In the genomic region with DNA sequence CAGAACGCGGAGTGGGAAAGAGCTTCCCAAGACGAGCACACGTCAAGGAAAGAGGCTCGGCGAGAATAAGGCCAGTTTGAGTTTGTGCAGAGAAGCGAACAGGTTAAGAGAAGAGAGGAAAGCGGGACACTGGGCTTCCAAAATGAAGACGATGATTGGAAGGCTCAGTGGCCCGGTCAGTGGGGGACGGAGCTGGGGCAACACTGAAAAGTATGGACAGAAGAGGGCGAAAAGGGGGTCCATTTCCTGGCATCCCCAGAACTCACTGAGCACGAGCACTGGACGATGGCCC, we compare ENCODE assay signal across 8 cellular contexts. TPM values are rescaled to one million over a fixed set of nuclear protein-coding genes. Genes with fewer than 3 reads are reported as not detected.
DNase-seq lines count a peak whose midpoint lies in the region; ATAC-seq and TF ChIP-seq lines count a peak whose summit lies in the region.

No MANE protein-coding gene starts in this region.

- no peaks in the 10 kb centered on the region for H3K9me3 ChIP-seq in RWPE2 (ENCODE audit: severe bottlenecking)

- H3K36me3 ChIP-seq in RWPE2 (ENCODE audit: low read depth) = peaks cover 47% of the 10 kb centered on the region

- peak overlapping the region; percentile 65 for H3K4me3 ChIP-seq in RWPE2 (ENCODE audit: severe bottlenecking)
- peak overlapping the region; percentile 91 for H3K4me3 ChIP-seq in epithelial cell of esophagus (ENCODE audit: low read length)

- no peaks in the 10 kb centered on the region for H3K27me3 ChIP-seq in RWPE2 (ENCODE audit: insufficient read depth, poor library complexity, severe bottlenecking)

- DNase-seq in RWPE2 (ENCODE audit: low spot score) = no peak
- no peak for DNase-seq in epithelial cell of esophagus (ENCODE audit: low read depth)
- DNase-seq in omental fat pad (ENCODE audit: low spot score) = peak; percentile 22
- no peak for DNase-seq in activated gamma-delta T cell treated with Interleukin-2 at 50 U/mL for 16 hours
- DNase-seq in NCI-H82 treated with DMSO at 0.1 percent for 48 hours (lab: John Stamatoyannopoulos, UW; ENCODE audit: unreplicated experiment) = no peak
- no peak for DNase-seq in GDM1 (lab: John Stamatoyannopoulos, UW)
- no peak for DNase-seq in dedifferentiated amniotic fluid mesenchymal stem cell (ENCODE audit: extremely low spot score)

- ATAC-seq in GM19467 (IDR thresholded peaks at IDR 0.05; ENCODE audit: unreplicated experiment) (peak; percentile 3), RWPE2 (ENCODE audit: low read depth) (peak; percentile 35), omental fat pad (ENCODE audit: low FRiP score) (no peak)

- TF ChIP-seq CTCF in RWPE2 (IDR thresholded peaks at IDR 0.05; ENCODE audit: poor library complexity, severe bottlenecking) (no peak), epithelial cell of esophagus (IDR thresholded peaks at IDR 0.05; ENCODE audit: insufficient read depth, low read depth, low read length, missing control alignments) (no peak), omental fat pad (IDR thresholded peaks at IDR 0.05) (no peak)

- H3K4me1 ChIP-seq in RWPE2 (ENCODE audit: insufficient read depth, poor library complexity, severe bottlenecking) = peaks cover 9% of the 10 kb centered on the region

- peak overlapping the region; percentile 58 for H3K27ac ChIP-seq in RWPE2 (ENCODE audit: poor library complexity, severe bottlenecking)

RNA-seq across cellular contexts. Expression of a gene that starts 0.3 kb away (rescaled TPM):
- total RNA-seq in omental fat pad = 100 to 1,000 TPM; 187 to 277 (median 213) TPM

RNA-seq across cellular contexts. Expression of a gene that starts 0.5 kb away (rescaled TPM):
- total RNA-seq in omental fat pad = not detected

RNA-seq across cellular contexts. Expression of a gene that starts 31.2 kb away (rescaled TPM):
- not detected for total RNA-seq in omental fat pad

RNA-seq across cellular contexts. Expression of a gene that starts 38.7 kb away (rescaled TPM):
- total RNA-seq in omental fat pad = not detected

RNA-seq across cellular contexts. Expression of a gene that starts 42.4 kb away (rescaled TPM):
- total RNA-seq in omental fat pad = 10 to 100 TPM; 44.0 to 71.1 (median 55.9) TPM
